4 cellular contexts compared by ENCODE assay signal in genomic region chr2:175437167-175437566, GRCh38.
TF ChIP-seq lines count a peak whose summit lies in the region.

No MANE protein-coding gene starts in this region.

TF ChIP-seq in HepG2, 621 proteins besides CTCF, POLR2A, EP300 and RAD21:
- peak; percentile 53 for TF ChIP-seq MAFF (IDR thresholded peaks at IDR 0.05; ENCODE audit: low read depth, low read length)
- peak; percentile 63 to 81 for TF ChIP-seq MAFK (conservative IDR thresholded peaks at IDR 0.05 in 1 of 2, IDR thresholded peaks at IDR 0.05 in 1 of 2; ENCODE audit: low read length in 2 of 2)
- TF ChIP-seq SRSF4 (IDR thresholded peaks at IDR 0.05; ENCODE audit: low read depth, low read length, poor library complexity, severe bottlenecking): no peak
TF ChIP-seq in HepG2: peak in this region for 2.

TF ChIP-seq in A549, 52 proteins besides CTCF, POLR2A, EP300 and RAD21:
- TF ChIP-seq MAFK (IDR thresholded peaks at IDR 0.05; ENCODE audit: partially characterized antibody) (peak; percentile 28), MAZ (IDR thresholded peaks at IDR 0.05; ENCODE audit: borderline replicate concordance, low read depth, low read length) (no peak)

TF ChIP-seq in IMR-90, 13 proteins besides CTCF, POLR2A, EP300 and RAD21:
- no peak for TF ChIP-seq CEBPB (IDR thresholded peaks at IDR 0.05; ENCODE audit: low read depth, low read length)
- TF ChIP-seq MAFK (IDR thresholded peaks at IDR 0.05; ENCODE audit: low read depth, low read length): peak; percentile 53

TF ChIP-seq in K562, 482 proteins besides CTCF, POLR2A, EP300 and RAD21:
- TF ChIP-seq ZNF707 (CRISPR knock-in tag; conservative IDR thresholded peaks at IDR 0.05) (no peak), ZNF121 (CRISPR knock-in tag; conservative IDR thresholded peaks at IDR 0.05) (no peak), ZBTB17 (CRISPR knock-in tag; IDR thresholded peaks at IDR 0.05) (no peak), BMI1 (IDR thresholded peaks at IDR 0.05; ENCODE audit: low read length) (no peak), ZNF316 (IDR thresholded peaks at IDR 0.05) (peak; percentile 72), ZNF263 (CRISPR knock-in tag; IDR thresholded peaks at IDR 0.05; ENCODE audit: borderline replicate concordance) (no peak), HMG20B (CRISPR knock-in tag; IDR thresholded peaks at IDR 0.05) (no peak), PTBP1 (IDR thresholded peaks at IDR 0.05; ENCODE audit: low read depth, low read length) (no peak), PRMT5 (CRISPR knock-in tag; IDR thresholded peaks at IDR 0.05) (no peak), C11orf30 (IDR thresholded peaks at IDR 0.05; ENCODE audit: low read depth) (peak; percentile 42), EZH2 (IDR thresholded peaks at IDR 0.05; ENCODE audit: borderline replicate concordance, low read depth, low read length) (no peak), ZMIZ1 (IDR thresholded peaks at IDR 0.05; ENCODE audit: low read depth in 2 of 2, low read length in 2 of 2) (no peak), MAFG (tag; conservative IDR thresholded peaks at IDR 0.05) (0 out of 2 replicates have a peak, but pooled peaks have one; percentile 15), ATF7 (IDR thresholded peaks at IDR 0.05) (no peak)
